Comparison of ENCODE assay signal across 8 cellular contexts in genomic region chr6:42564496-42564890, GRCh38. TPM values are rescaled to one million over a fixed set of nuclear protein-coding genes. Genes with fewer than 3 reads are reported as not detected.
DNase-seq lines count a peak whose midpoint lies in the region; ATAC-seq and TF ChIP-seq lines count a peak whose summit lies in the region.

No MANE protein-coding gene starts in this region.

- peak overlapping the region; percentile 98 for H3K4me3 Mint-ChIP-seq in Caco-2 (ENCODE audit: unreplicated experiment)

- H3K27me3 Mint-ChIP-seq in Caco-2 (ENCODE audit: insufficient read depth, unreplicated experiment), result no peaks in the 10 kb centered on the region

- TF ChIP-seq CTCF in Caco-2 (IDR thresholded peaks at IDR 0.05; ENCODE audit: insufficient read depth in 1 of 2, low read depth in 1 of 2, low read length in 1 of 2, severe bottlenecking in 1 of 2, unreplicated experiment in 1 of 2), result no peak
- TF ChIP-seq CTCF in fibroblast of pulmonary artery (IDR thresholded peaks at IDR 0.05; ENCODE audit: low read length, missing control alignments), result no peak

- no peaks in the 10 kb centered on the region; the same call in 1 of the 2 replicates for H3K9me3 ChIP-seq in Caco-2

- H3K36me3 ChIP-seq in Caco-2 (ENCODE audit: control insufficient read depth, insufficient read depth, low read length), result no peaks in the 10 kb centered on the region

- DNase-seq in Caco-2 (no peak), SK-MEL-5 (ENCODE audit: low read depth, low spot score) (peak; percentile 30), fibroblast of pulmonary artery (ENCODE audit: low read depth) (no peak), renal cortical epithelial cell (ENCODE audit: low read depth) (peak; percentile 28), cerebellar nuclear complex (lab: John Stamatoyannopoulos, UW) (no peak)

- CTCF ChIA-PET in Caco-2 (lab: Charles Lee), result interaction anchor here (0.6 to 3.4 kb wide), 7 partner anchors 17 to 643 kb away, joined by 3 to 25 read pairs (median 3); partner anchors contain the start of genes BYSL, KLC4, MED20 and MRPL2

- H3K4me1 ChIP-seq in Caco-2, result no peaks in the 10 kb centered on the region

- in situ Hi-C loops in SK-MEL-5 (cut with HindIII; ENCODE audit: low pct_unique_long_range_greater_than_20kb, low sequenced_read_pairs), result no loop called here

- intact Hi-C loops in Caco-2 (cut with micrococcal nuclease; ENCODE audit: unreplicated experiment), result loop anchor here (5.0 to 10.0 kb wide), 2 partner anchors 180 to 313 kb away; partner anchors contain the start of genes RPL7L1 and TBCC

- H3K27ac Mint-ChIP-seq in Caco-2 (ENCODE audit: unreplicated experiment), result peak overlapping the region; percentile 96

- H3K4me1 Mint-ChIP-seq in Caco-2 (ENCODE audit: low read depth, unreplicated experiment), result peaks cover 16% of the 10 kb centered on the region

- peaks cover 6% of the 10 kb centered on the region for H3K36me3 Mint-ChIP-seq in Caco-2 (ENCODE audit: insufficient read depth, unreplicated experiment)

- POLR2A ChIA-PET in Caco-2 (lab: Charles Lee), result interaction anchor here (0.6 to 1.6 kb wide), 5 partner anchors 10 to 365 kb away, joined by 3 to 4 read pairs (median 4); partner anchors contain the start of genes CNPY3 and RPL7L1

- ATAC-seq in HG02588 (IDR thresholded peaks at IDR 0.05; ENCODE audit: unreplicated experiment), result peak; percentile 20
- ATAC-seq in GM18870 (IDR thresholded peaks at IDR 0.05; ENCODE audit: unreplicated experiment), result no peak
- ATAC-seq in GM18861 (IDR thresholded peaks at IDR 0.05; ENCODE audit: unreplicated experiment), result no peak

- H3K4me3 ChIP-seq in Caco-2 (ENCODE audit: low read depth, low read length) (peak overlapping the region; percentile 84), fibroblast of pulmonary artery (replicated peaks; ENCODE audit: low read depth, low read length) (peak overlapping the region; percentile 98)

- no TSS peak for BruUV-seq in Caco-2 (replicated peaks; lab: Mats Ljungman, UMichigan)

- no peaks in the 10 kb centered on the region for H3K9me3 Mint-ChIP-seq in Caco-2 (ENCODE audit: unreplicated experiment)

- no peaks in the 10 kb centered on the region for H3K27me3 ChIP-seq in Caco-2 (replicated peaks; ENCODE audit: control insufficient read depth, insufficient read depth, low read length)

RNA-seq across cellular contexts. Expression of gene UBR2, which starts 0.7 kb away (rescaled TPM):
- 21.7 TPM in 2 replicates for total RNA-seq in Caco-2 (2022)
- total RNA-seq in SK-MEL-5 (2014; rRNA removed; shearing (Covaris generic)), result 17.9 and 19.9 TPM in 2 replicates
- polyA plus RNA-seq in SK-MEL-5 (2015; cell fraction: cytosol; rRNA removed), result 8.1 and 10.8 TPM in 2 replicates
- 18.1 and 20.2 TPM in 2 replicates for polyA plus RNA-seq in SK-MEL-5 (2015; cell fraction: nucleus; rRNA removed)
- 21.4 and 37.9 TPM in 2 replicates for total RNA-seq in renal cortical epithelial cell

Comparison
In these comparisons a context has a peak if more than half of its experiments do, and no peak if none do; other contexts are left out.
1. DNase-seq: peak in SK-MEL-5 (single experiment) and renal cortical epithelial cell (single experiment); none in Caco-2 (0 of 2), fibroblast of pulmonary artery (single experiment) and cerebellar nuclear complex (0 of 2).